ENCODE assay signal across 8 cellular contexts in the genomic region with DNA sequence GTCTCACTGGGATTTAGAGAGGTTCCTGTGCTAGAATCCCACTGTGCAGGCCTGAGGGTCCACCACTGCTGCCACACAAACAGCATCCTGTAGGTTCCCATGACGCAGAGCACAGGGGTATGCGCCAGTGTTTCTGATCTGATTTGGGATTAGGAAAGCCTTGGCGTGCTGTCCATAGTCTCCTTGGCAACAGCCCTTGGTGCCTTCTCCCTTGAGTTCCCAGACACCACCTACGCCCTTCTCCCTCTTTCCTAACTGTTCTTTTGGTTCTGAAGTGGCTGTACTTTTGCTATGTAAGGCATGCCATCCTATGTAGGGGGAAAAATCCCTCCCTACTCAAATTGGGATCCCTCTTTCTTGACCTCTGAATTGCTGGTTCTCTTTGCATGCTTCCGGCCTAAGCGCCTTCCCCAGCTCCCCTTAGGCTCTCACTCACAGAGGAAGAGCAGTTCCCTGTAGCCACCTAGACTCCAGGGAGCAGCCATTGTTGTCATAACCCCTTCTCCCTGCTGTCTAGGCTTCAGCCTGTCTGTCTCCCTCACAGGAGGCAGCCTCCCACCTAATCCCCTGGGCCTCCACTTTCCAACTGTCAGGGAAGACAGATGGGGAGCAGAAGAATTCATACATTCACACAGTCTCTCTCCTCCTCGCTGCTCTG. TPM values are rescaled to one million over a fixed set of nuclear protein-coding genes. Genes with fewer than 3 reads are reported as not detected.
DNase-seq lines count a peak whose midpoint lies in the region; ATAC-seq and TF ChIP-seq lines count a peak whose summit lies in the region.

No MANE protein-coding gene starts in this region.

- no peak for DNase-seq in central memory CD8-positive, alpha-beta T cell (ENCODE audit: low spot score in 2 of 2)
- DNase-seq in sciatic nerve (ENCODE audit: low spot score) (no peak), vagina (ENCODE audit: extremely low spot score in 2 of 2) (no peak), H4 (ENCODE audit: low spot score) (no peak)
- no peak for DNase-seq in stimulated activated CD4-positive, alpha-beta T cell treated with anti-CD3 and anti-CD28 coated beads, Interleukin-4, amount 100 ng/mL, for 1 hour

- peak overlapping the region; percentile 63 for H3K4me3 Mint-ChIP-seq in central memory CD8-positive, alpha-beta T cell

- peaks cover 12% of the 10 kb centered on the region for H3K4me1 Mint-ChIP-seq in central memory CD8-positive, alpha-beta T cell

- peak overlapping the region; percentile 80 for H3K27ac Mint-ChIP-seq in central memory CD8-positive, alpha-beta T cell (ENCODE audit: low read depth)

- TF ChIP-seq POLR2A in vagina (IDR thresholded peaks at IDR 0.05): no peak

- no peaks in the 10 kb centered on the region for H3K36me3 ChIP-seq in vagina

- H3K27me3 ChIP-seq in vagina: no peaks in the 10 kb centered on the region

- H3K36me3 Mint-ChIP-seq in central memory CD8-positive, alpha-beta T cell (ENCODE audit: insufficient read depth): peaks cover 1% of the 10 kb centered on the region

- no peak overlapping the region for H3K4me3 ChIP-seq in vagina

- no peak overlapping the region for H3K27ac ChIP-seq in vagina

- ATAC-seq in GM19324 (IDR thresholded peaks at IDR 0.05; ENCODE audit: low FRiP score, unreplicated experiment) (peak; percentile 31), HG03025 (IDR thresholded peaks at IDR 0.05; ENCODE audit: low FRiP score, unreplicated experiment) (peak; percentile 34), sciatic nerve (peak; percentile 83), GM18858 (IDR thresholded peaks at IDR 0.05; ENCODE audit: unreplicated experiment) (no peak)
- no peak for ATAC-seq in central memory CD8-positive, alpha-beta T cell (replicated peaks; ENCODE audit: extremely low read depth, poor library complexity, severe bottlenecking)

- no peaks in the 10 kb centered on the region for H3K4me1 ChIP-seq in vagina

- no peaks in the 10 kb centered on the region for H3K27me3 Mint-ChIP-seq in central memory CD8-positive, alpha-beta T cell

- TF ChIP-seq CTCF in vagina (IDR thresholded peaks at IDR 0.05): no peak

- H3K9me3 ChIP-seq in vagina: no peaks in the 10 kb centered on the region

- no peaks in the 10 kb centered on the region for H3K9me3 Mint-ChIP-seq in central memory CD8-positive, alpha-beta T cell

- intact Hi-C loops in sciatic nerve (cut with DNase I) (no loop called here), vagina (cut with DNase I) (no loop called here)

RNA-seq across cellular contexts. Expression of gene RIC8B, which starts 14.8 kb away (rescaled TPM):
- total RNA-seq in sciatic nerve (28.8 TPM), vagina (11.8 TPM)
- total RNA-seq in H4 (2014; rRNA removed; shearing (Covaris generic)): 8.6 and 9.1 TPM in 2 replicates

Comparison
In these comparisons a context has a peak if more than half of its experiments do, and no peak if none do; other contexts are left out.
1. ATAC-seq: peak in GM19324 (single experiment), HG03025 (single experiment) and sciatic nerve (single experiment); none in central memory CD8-positive, alpha-beta T cell (single experiment) and GM18858 (single experiment).